Comparison of ENCODE assay signal across 1 cellular context in the genomic region with DNA sequence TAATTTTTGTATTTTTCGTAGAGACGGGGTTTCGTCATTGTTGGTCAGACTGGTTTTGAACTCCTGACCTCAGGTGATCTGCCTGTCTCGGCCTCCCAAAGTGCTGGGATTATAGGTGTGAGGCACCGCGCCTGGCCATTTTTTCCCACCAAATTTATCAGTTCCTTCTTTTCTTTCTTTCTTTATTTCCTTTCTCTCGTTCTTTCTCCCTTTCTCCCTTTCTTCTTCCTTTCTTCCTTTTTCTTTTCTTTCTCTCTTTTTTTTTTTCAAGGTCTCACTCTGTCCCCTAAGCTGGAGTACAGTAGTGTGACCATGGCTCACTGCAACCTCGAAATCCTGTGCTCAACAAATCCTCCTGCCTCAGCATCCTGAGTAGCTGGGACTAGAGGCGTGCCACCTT.
TF ChIP-seq lines count a peak whose summit lies in the region.

No MANE protein-coding gene starts in this region.

TF ChIP-seq in HEK293, 187 proteins besides CTCF, POLR2A, EP300 and RAD21 (continued from another document):
- TF ChIP-seq ZNF341 (tag by site-specific recombination; IDR thresholded peaks at IDR 0.05; ENCODE audit: low read depth): no peak
- no peak for TF ChIP-seq ZNF514 (tag by site-specific recombination; IDR thresholded peaks at IDR 0.05)
- no peak for TF ChIP-seq ZNF558 (tag by site-specific recombination; IDR thresholded peaks at IDR 0.05)
- 0 out of 2 replicates have a peak, but pooled peaks have one; percentile 30 for TF ChIP-seq ZNF366 (tag by site-specific recombination; conservative IDR thresholded peaks at IDR 0.05)
